ENCODE assay signal across 12 cellular contexts in the genomic region with DNA sequence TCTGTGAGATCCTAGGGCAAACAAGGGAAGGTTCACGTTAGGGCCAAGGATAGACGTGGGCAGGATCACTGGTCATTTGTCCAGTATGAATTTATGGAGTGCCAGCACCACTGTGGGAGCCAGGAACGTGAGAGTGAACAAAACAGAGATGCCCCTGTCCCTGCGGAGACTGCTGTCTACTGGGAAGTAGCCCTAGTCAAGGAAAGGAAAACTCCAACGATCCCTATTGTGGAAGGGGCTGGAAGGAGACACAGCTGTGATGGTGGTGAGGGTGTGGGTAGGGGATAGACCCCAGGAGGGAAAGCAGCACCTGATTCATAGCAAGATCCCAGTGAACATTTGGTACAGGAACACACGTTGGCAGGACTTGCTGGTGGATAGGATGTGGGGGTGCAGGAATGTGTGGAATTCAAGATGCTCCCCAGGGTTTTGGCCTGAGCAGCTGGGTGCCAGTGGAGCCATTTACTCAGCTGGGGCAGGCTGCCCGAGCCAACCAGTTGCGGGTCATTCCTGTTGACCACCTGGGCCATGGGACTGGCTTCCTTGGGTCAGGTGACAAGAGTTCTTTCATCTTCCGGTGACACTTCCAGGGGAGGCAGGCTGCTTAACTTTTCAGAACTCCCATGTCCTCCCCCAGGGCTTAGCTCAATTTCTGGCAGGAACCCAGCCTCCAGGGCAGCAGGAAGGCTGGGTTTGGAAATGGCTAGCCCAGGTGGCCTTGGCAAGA. TPM values are rescaled to one million over a fixed set of nuclear protein-coding genes. Genes with fewer than 3 reads are reported as not detected.
DNase-seq lines count a peak whose midpoint lies in the region; ATAC-seq and TF ChIP-seq lines count a peak whose summit lies in the region.
"Had no signal": no experiment of that assay in that cellular context is flagged by ENCODE, and none has a peak within 500 bp of the region (broad histone marks: within the 10 kb centered on the region; RNA-seq: fewer than 3 reads in every experiment).

No MANE protein-coding gene starts in this region.

- no peak for TF ChIP-seq CTCF in astrocyte of the cerebellum (IDR thresholded peaks at IDR 0.05; ENCODE audit: low read depth, low read length, missing control alignments)

- H3K4me3 ChIP-seq in astrocyte of the cerebellum (ENCODE audit: low read depth, low read length) = no peak overlapping the region

- ATAC-seq in left lobe of liver = no peak
- ATAC-seq in GM19324 (IDR thresholded peaks at IDR 0.05; ENCODE audit: low FRiP score, unreplicated experiment) = no peak
- no peak for ATAC-seq in HG03354 (IDR thresholded peaks at IDR 0.05; ENCODE audit: poor library complexity, severe bottlenecking, unreplicated experiment)

- in situ Hi-C loops in astrocyte of the cerebellum (cut with HindIII; ENCODE audit: low sequenced_read_pairs) = no loop called here

- DNase-seq in AG20443 (ENCODE audit: low spot score) (peak; percentile 8), HCEC 1CT (peak; percentile 24), astrocyte of the cerebellum (ENCODE audit: low read depth) (peak; percentile 37), left kidney (ENCODE audit: low read depth, low spot score) (peak; percentile 26), NCI-H2081 (lab: John Stamatoyannopoulos, UW) (no peak), left lobe of liver (ENCODE audit: low spot score) (no peak)
- DNase-seq: activated T-cell treated with anti-CD3 and anti-CD28 coated beads for 4 hours; central memory CD4-positive, alpha-beta T cell; NK-92 treated with Interleukin-12 subunit alpha and Interleukin-12 subunit beta, amount 100 ng/mL, for 24 hours; T-helper 17 cell had no signal

RNA-seq across cellular contexts. Expression of a gene that starts 1.2 kb away (rescaled TPM):
- 10.3 TPM for total RNA-seq in left lobe of liver

RNA-seq across cellular contexts. Expression of a gene that starts 32.5 kb away (rescaled TPM):
- total RNA-seq in left lobe of liver = 0.45 TPM
- total RNA-seq: T-helper 17 cell had no signal

RNA-seq across cellular contexts. Expression of a gene that starts 40.9 kb away (rescaled TPM):
- 140 TPM for total RNA-seq in left lobe of liver

Comparison
In these comparisons a context has a peak if more than half of its experiments do, and no peak if none do; other contexts are left out.
1. DNase-seq: peak in AG20443 (single experiment), HCEC 1CT (single experiment), astrocyte of the cerebellum (single experiment) and left kidney (single experiment); none in NCI-H2081 (0 of 2) and left lobe of liver (single experiment).